Comparison of ENCODE assay signal across 25 cellular contexts in the genomic region with DNA sequence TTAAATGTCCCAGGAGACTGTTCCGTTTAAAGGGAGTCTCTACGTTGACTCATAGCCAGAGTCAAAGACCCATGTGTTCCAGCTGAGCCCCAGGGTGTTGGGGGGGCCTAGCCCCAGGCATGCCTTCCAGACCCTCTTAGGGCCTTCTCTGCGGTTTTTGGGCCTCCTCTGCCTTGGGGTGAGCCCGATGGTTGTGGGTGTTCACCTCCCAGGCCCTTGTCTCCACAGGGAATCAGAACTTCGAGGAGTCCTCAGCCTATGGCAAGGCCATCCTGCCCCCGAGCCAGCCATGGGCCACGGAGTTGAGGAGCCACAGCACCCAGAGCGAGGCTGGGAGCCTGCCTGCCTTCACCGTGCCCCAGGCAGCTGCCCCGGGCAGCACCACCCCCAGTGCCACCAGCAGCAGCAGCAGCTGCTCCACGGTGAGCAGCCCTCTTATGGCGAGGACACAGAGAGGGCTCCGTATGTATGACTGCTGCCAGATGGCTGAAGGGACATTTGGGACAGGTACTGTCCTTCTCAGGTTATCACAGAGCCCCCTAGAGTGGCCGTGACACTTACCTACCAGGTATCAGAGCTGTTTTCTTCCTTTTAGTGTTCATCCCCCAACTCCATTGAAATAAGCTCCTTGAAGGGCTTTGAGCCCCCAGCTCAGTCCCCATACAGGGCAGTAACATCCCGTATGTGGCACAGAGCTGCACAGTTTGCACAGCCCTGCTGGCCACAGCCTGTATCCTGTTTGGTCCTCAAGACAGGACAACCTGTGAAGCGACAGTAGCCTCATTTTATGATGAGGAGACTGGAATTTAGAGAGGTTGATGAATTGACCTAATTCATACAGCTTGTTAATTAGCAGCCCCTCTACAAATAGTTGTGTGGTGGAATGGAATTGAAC.
DNase-seq lines count a peak whose midpoint lies in the region; ATAC-seq, FAIRE-seq and TF ChIP-seq lines count a peak whose summit lies in the region.
"Had no signal": no experiment of that assay in that cellular context is flagged by ENCODE, and none has a peak within 500 bp of the region (broad histone marks: within the 10 kb centered on the region; RNA-seq: fewer than 3 reads in every experiment).

No MANE protein-coding gene starts in this region.

- no peak for TF ChIP-seq CTCF in heart left ventricle (IDR thresholded peaks at IDR 0.05)
- no peak for TF ChIP-seq CTCF in ascending aorta (IDR thresholded peaks at IDR 0.05)
- TF ChIP-seq CTCF in osteoblast (IDR thresholded peaks at IDR 0.05; ENCODE audit: extremely low read depth, low read depth, low read length) = no peak
- TF ChIP-seq CTCF in mammary epithelial cell (conservative IDR thresholded peaks at IDR 0.05 in 1 of 2, IDR thresholded peaks at IDR 0.05 in 1 of 2; ENCODE audit: extremely low read depth in 1 of 2, insufficient read depth in 1 of 2, low read depth in 1 of 2, low read length in 2 of 2) = no peak

- no peak overlapping the region for H2AFZ ChIP-seq in osteoblast (ENCODE audit: low read length)
- no peak overlapping the region for H2AFZ ChIP-seq in mammary epithelial cell (ENCODE audit: low read depth, low read length)
- H2AFZ ChIP-seq: hepatocyte had no signal

- peak in 1 of 4 donors; percentile 3 for ATAC-seq in heart left ventricle
- ATAC-seq in Right ventricle myocardium inferior = no peak
- ATAC-seq in GM21529 (IDR thresholded peaks at IDR 0.05; ENCODE audit: unreplicated experiment) = no peak

- H3K4me2 ChIP-seq in osteoblast (ENCODE audit: insufficient read depth, low read length) = no peak overlapping the region
- no peak overlapping the region for H3K4me2 ChIP-seq in mammary epithelial cell (ENCODE audit: insufficient read depth, low read depth, low read length)
- H3K4me2 ChIP-seq: A549, SK-N-SH had no signal

- dilution Hi-C loops in mammary epithelial cell (cut with HindIII; ENCODE audit: low sequenced_read_pairs) = no loop called here

- in situ Hi-C loops in mammary epithelial cell (cut with MboI; ENCODE audit: low sequenced_read_pairs in 2 of 2) = no loop called here

- no peak overlapping the region for H3K9ac ChIP-seq in mammary epithelial cell (ENCODE audit: insufficient read depth, low read length)
- H3K9ac ChIP-seq: SK-N-SH had no signal

- no peaks in the 10 kb centered on the region for H3K79me2 ChIP-seq in osteoblast (ENCODE audit: insufficient read depth, low read length)
- H3K79me2 ChIP-seq in mammary epithelial cell (ENCODE audit: insufficient read depth, low read length) = no peaks in the 10 kb centered on the region
- H3K79me2 ChIP-seq: hepatocyte had no signal

- FAIRE-seq in urothelium cell line (lab: Jason Lieb, UNC) = peak; percentile 76
- FAIRE-seq: A549, GM12891 had no signal

- no peak overlapping the region for H3K4me3 ChIP-seq in heart left ventricle
- H3K4me3 ChIP-seq in ascending aorta = no peak overlapping the region
- H3K4me3 ChIP-seq in osteoblast (ENCODE audit: insufficient read depth, low read length) = no peak overlapping the region
- H3K4me3 ChIP-seq in mammary epithelial cell (replicated peaks in 1 of 3; ENCODE audit: insufficient read depth in 1 of 3, low read depth in 2 of 3, low read length in 3 of 3) = no peak overlapping the region
- H3K4me3 ChIP-seq in effector memory CD4-positive, alpha-beta T cell (ENCODE audit: insufficient read depth, low read depth, low read length, poor library complexity, severe bottlenecking) = no peak overlapping the region
- H3K4me3 ChIP-seq: A549, adrenal gland, breast epithelium, hepatocyte, thoracic aorta had no signal

- CTCF ChIA-PET in mammary epithelial cell (lab: Charles Lee; ENCODE audit: low non-redundant PET) = no interaction called here

- BruUV-seq in mammary epithelial cell (replicated peaks; lab: Mats Ljungman, UMichigan) = no TSS peak

- H3K36me3 ChIP-seq in heart left ventricle = peaks cover 7 to 100% (median 100%) of the 10 kb centered on the region in 9 donors
- peaks cover 65 to 93% of the 10 kb centered on the region in 2 donors for H3K36me3 ChIP-seq in ascending aorta
- peaks cover 81% of the 10 kb centered on the region for H3K36me3 ChIP-seq in osteoblast (ENCODE audit: insufficient read depth, low read length)
- peaks cover 24% of the 10 kb centered on the region for H3K36me3 ChIP-seq in mammary epithelial cell (ENCODE audit: insufficient read depth, low read length)
- H3K36me3 ChIP-seq in effector memory CD4-positive, alpha-beta T cell (ENCODE audit: control insufficient read depth, insufficient read depth, low read length) = no peaks in the 10 kb centered on the region
- H3K36me3 ChIP-seq: BE2C, breast epithelium had no signal

- no peaks in the 10 kb centered on the region for H3K9me3 ChIP-seq in heart left ventricle
- no peaks in the 10 kb centered on the region for H3K9me3 ChIP-seq in ascending aorta
- H3K9me3 ChIP-seq in osteoblast (ENCODE audit: low read depth, low read length) = no peaks in the 10 kb centered on the region
- no peaks in the 10 kb centered on the region for H3K9me3 ChIP-seq in mammary epithelial cell (replicated peaks; ENCODE audit: insufficient read depth, low read length)
- no peaks in the 10 kb centered on the region for H3K9me3 ChIP-seq in effector memory CD4-positive, alpha-beta T cell (ENCODE audit: control insufficient read depth, low read length)
- H3K9me3 ChIP-seq: adrenal gland, BE2C, breast epithelium, SK-N-SH, thoracic aorta had no signal

- H3K27me3 ChIP-seq in heart left ventricle (no peaks in the 10 kb centered on the region), ascending aorta (no peaks in the 10 kb centered on the region), osteoblast (ENCODE audit: insufficient read depth, low read length) (no peaks in the 10 kb centered on the region), mammary epithelial cell (ENCODE audit: insufficient read depth, low read length) (no peaks in the 10 kb centered on the region)
- H3K27me3 ChIP-seq in effector memory CD4-positive, alpha-beta T cell (replicated peaks; ENCODE audit: control insufficient read depth, insufficient read depth, low read length, poor library complexity, severe bottlenecking) = no peaks in the 10 kb centered on the region
- H3K27me3 ChIP-seq: adrenal gland, BE2C, breast epithelium, hepatocyte had no signal

- no peak for TF ChIP-seq POLR2A in heart left ventricle (IDR thresholded peaks at IDR 0.05)

- H3K4me1 ChIP-seq in heart left ventricle (peaks cover 0 to 35% (median 20%) of the 10 kb centered on the region in 12 donors), ascending aorta (peaks cover 0 to 20% of the 10 kb centered on the region in 2 donors), osteoblast (ENCODE audit: insufficient read depth, low read length) (peaks cover 3% of the 10 kb centered on the region), mammary epithelial cell (ENCODE audit: insufficient read depth, low read length) (no peaks in the 10 kb centered on the region)
- no peaks in the 10 kb centered on the region for H3K4me1 ChIP-seq in effector memory CD4-positive, alpha-beta T cell (ENCODE audit: control insufficient read depth, insufficient read depth, low read length, poor library complexity, severe bottlenecking)
- H3K4me1 ChIP-seq: A549, adrenal gland, breast epithelium had no signal

- no peaks in the 10 kb centered on the region for H4K20me1 ChIP-seq in osteoblast (ENCODE audit: insufficient read depth, low read length)
- no peaks in the 10 kb centered on the region for H4K20me1 ChIP-seq in mammary epithelial cell (ENCODE audit: insufficient read depth, low read length)

- WGBS in heart left ventricle, 4 donors = 82 to 89% (median 85%) methylated on average over 9 to 16 of the region's 16 CpGs
- WGBS in mammary epithelial cell (ENCODE audit: low coverage, missing lambda C conversion rate) = 85% methylated on average over 13 of the region's 16 CpGs

- intact Hi-C loops in heart left ventricle (cut with DNase I) (no loop called here), Right ventricle myocardium inferior (cut with DNase I) (no loop called here), ascending aorta (cut with DNase I) (loop anchor here (5.0 kb wide), 1 partner anchor 41 kb away; no protein-coding TSS in a partner anchor), mammary epithelial cell (cut with micrococcal nuclease) (no loop called here)

- DNase-seq in heart left ventricle = no peak
- DNase-seq in Right ventricle myocardium inferior (ENCODE audit: missing footprints) = no peak
- DNase-seq in ascending aorta (ENCODE audit: low spot score in 2 of 2) = peak in 1 of 2 donors; percentile 58
- peak; percentile 63 for DNase-seq in osteoblast (ENCODE audit: insufficient read length, low spot score, missing footprints)
- no peak for DNase-seq in urothelium cell line (ENCODE audit: low spot score)
- no peak for DNase-seq in mammary epithelial cell
- DNase-seq in effector memory CD4-positive, alpha-beta T cell = no peak
- DNase-seq: activated CD4-positive, alpha-beta T cell treated with anti-CD3 and anti-CD28 coated beads, Interleukin-2, amount 10 ng/mL, durations not matched to agents 7 days and 5 days; COR-L47; immature natural killer cell; NCI-H1105; NCI-H2107; NCI-H510A treated with DMSO at 0.1 percent for 48 hours; RPMI8226; T-helper 2 cell had no signal

- H3K27ac ChIP-seq in heart left ventricle (peak overlapping the region in 9 of 12 donors; percentile 3 to 68 (median 31)), ascending aorta (peak overlapping the region; percentile 43 to 71), osteoblast (ENCODE audit: low read depth, low read length) (no peak overlapping the region), mammary epithelial cell (ENCODE audit: insufficient read depth, low read depth, low read length) (no peak overlapping the region)
- H3K27ac ChIP-seq in effector memory CD4-positive, alpha-beta T cell (ENCODE audit: insufficient read depth, low read length, poor library complexity, severe bottlenecking) = no peak overlapping the region
- H3K27ac ChIP-seq: hepatocyte, HL-60 had no signal

Comparison
In these comparisons a context has a peak if more than half of its experiments do, and no peak if none do; other contexts are left out.
1. H3K27ac ChIP-seq: peak in heart left ventricle (9 of 12) and ascending aorta (2 of 2); none in osteoblast (single experiment), mammary epithelial cell (single experiment) and effector memory CD4-positive, alpha-beta T cell (single experiment).